31 cellular contexts compared by ENCODE assay signal in the genomic region with DNA sequence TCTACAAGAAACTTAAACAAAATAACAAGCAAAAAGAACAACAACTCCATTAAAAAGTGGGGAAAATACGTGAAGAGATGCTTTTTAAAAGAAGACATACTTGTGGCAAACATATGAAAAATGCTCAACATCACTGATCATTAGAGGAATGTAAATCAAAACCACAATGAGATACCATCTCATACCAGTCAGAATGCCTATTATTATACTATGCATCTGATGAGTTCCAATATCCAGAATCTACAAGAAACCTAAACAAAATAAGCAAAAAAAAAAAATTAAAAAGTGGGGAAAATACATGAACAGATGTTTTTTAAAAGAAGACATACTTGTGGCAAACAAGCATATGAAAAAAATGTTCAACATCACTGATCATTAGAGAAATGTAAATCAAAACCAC.
"Had no signal": no experiment of that assay in that cellular context is flagged by ENCODE, and none has a peak within 500 bp of the region (broad histone marks: within the 10 kb centered on the region; RNA-seq: fewer than 3 reads in every experiment).

No MANE protein-coding gene starts in this region.

- H3K9me3 ChIP-seq: body of pancreas, gastroesophageal sphincter, neutrophil, right lobe of liver, thoracic aorta had no signal

- ATAC-seq: activated CD8-positive, alpha-beta T cell treated with anti-CD3 and anti-CD28 coated beads for 36 hours; activated T-cell treated with anti-CD3 and anti-CD28 coated beads, Interleukin-2, amount 50 U/mL, for 4 hours; activated T-helper 17 cell treated with anti-CD3 and anti-CD28 coated beads, Interleukin-2, amount 50 U/mL, for 72 hours; body of pancreas; esophagus mucosa; gastroesophageal sphincter; left cardiac atrium; right lobe of liver; stimulated activated effector memory CD8-positive, alpha-beta T cell treated with anti-CD3 and anti-CD28 coated beads, Interleukin-12 subunit alpha, Interleukin-12 subunit beta, amount 100 ng/mL, for 72 hours; WTC11 had no signal

- H3K4me3 Mint-ChIP-seq: activated CD4-positive, alpha-beta T cell treated with anti-CD3 and anti-CD28 coated beads, Interleukin-2, amount 10 ng/mL, durations not matched to agents 7 days and 5 days; activated CD8-positive, alpha-beta T cell treated with anti-CD3 and anti-CD28 coated beads for 36 hours; activated T-cell treated with anti-CD3 and anti-CD28 coated beads, Interleukin-2, amount 50 U/mL, for 4 hours; activated T-helper 17 cell treated with anti-CD3 and anti-CD28 coated beads, Interleukin-2, amount 50 U/mL, for 72 hours; endodermal cell; mesothelial cell of epicardium; nephron progenitor cell; stimulated activated effector memory CD8-positive, alpha-beta T cell treated with anti-CD3 and anti-CD28 coated beads, Interleukin-12 subunit alpha, Interleukin-12 subunit beta, amount 100 ng/mL, for 72 hours; stimulated activated naive CD8-positive, alpha-beta T cell treated with anti-CD3 and anti-CD28 coated beads, Interleukin-15, Interleukin-2, amounts not matched to agents 100 ng/mL and 50 ng/mL, for 24 hours; WTC11 had no signal

- H3K36me3 ChIP-seq: cardiac muscle cell, gastroesophageal sphincter, neutrophil, right lobe of liver, thoracic aorta had no signal

- H3K9me3 Mint-ChIP-seq: activated CD8-positive, alpha-beta T cell treated with anti-CD3 and anti-CD28 coated beads for 36 hours; activated T-helper 17 cell treated with anti-CD3 and anti-CD28 coated beads, Interleukin-2, amount 50 U/mL, for 72 hours; stimulated activated effector memory CD8-positive, alpha-beta T cell treated with anti-CD3 and anti-CD28 coated beads, Interleukin-12 subunit alpha, Interleukin-12 subunit beta, amount 100 ng/mL, for 72 hours; stimulated activated naive CD8-positive, alpha-beta T cell treated with anti-CD3 and anti-CD28 coated beads, Interleukin-15, Interleukin-2, amounts not matched to agents 100 ng/mL and 50 ng/mL, for 24 hours had no signal

- H3K4me1 Mint-ChIP-seq: activated CD4-positive, alpha-beta T cell treated with anti-CD3 and anti-CD28 coated beads, Interleukin-2, amount 10 ng/mL, durations not matched to agents 7 days and 5 days; activated T-helper 17 cell treated with anti-CD3 and anti-CD28 coated beads, Interleukin-2, amount 50 U/mL, for 72 hours; mesothelial cell of epicardium; nephron progenitor cell; stimulated activated effector memory CD8-positive, alpha-beta T cell treated with anti-CD3 and anti-CD28 coated beads, Interleukin-12 subunit alpha, Interleukin-12 subunit beta, amount 100 ng/mL, for 72 hours had no signal

- H3K27ac ChIP-seq: body of pancreas, cardiac muscle cell, gastroesophageal sphincter, hepatocyte, neutrophil, right lobe of liver, thoracic aorta had no signal

- H3K27ac Mint-ChIP-seq: activated CD4-positive, alpha-beta T cell treated with anti-CD3 and anti-CD28 coated beads, Interleukin-2, amount 10 ng/mL, durations not matched to agents 7 days and 5 days; activated CD8-positive, alpha-beta T cell treated with anti-CD3 and anti-CD28 coated beads for 36 hours; activated T-helper 17 cell treated with anti-CD3 and anti-CD28 coated beads, Interleukin-2, amount 50 U/mL, for 72 hours; endodermal cell; mesothelial cell of epicardium; naive B cell; nephron progenitor cell; progenitor cell of endocrine pancreas; stimulated activated effector memory CD8-positive, alpha-beta T cell treated with anti-CD3 and anti-CD28 coated beads, Interleukin-12 subunit alpha, Interleukin-12 subunit beta, amount 100 ng/mL, for 72 hours; stimulated activated naive CD8-positive, alpha-beta T cell treated with anti-CD3 and anti-CD28 coated beads, Interleukin-15, Interleukin-2, amounts not matched to agents 100 ng/mL and 50 ng/mL, for 24 hours; WTC11 had no signal

- DNase-seq: activated CD4-positive, alpha-beta T cell treated with anti-CD3 and anti-CD28 coated beads for 1 hour; activated CD4-positive, alpha-beta T cell treated with anti-CD3 and anti-CD28 coated beads, Interleukin-2, amount 10 ng/mL, durations not matched to agents 7 days and 5 days; activated CD8-positive, alpha-beta T cell treated with anti-CD3 and anti-CD28 coated beads for 36 hours; activated gamma-delta T cell treated with Interleukin-2 at 50 U/mL for 16 hours; activated naive CD4-positive, alpha-beta T cell treated with anti-CD3 and anti-CD28 coated beads, Interleukin-2, amount 50 U/mL, for 16 hours; activated T-cell treated with anti-CD3 and anti-CD28 coated beads, Interleukin-2, amount 50 U/mL, for 4 hours; anterior cingulate cortex; body of pancreas; endodermal cell; left cardiac atrium; naive B cell; nephron progenitor cell; right lobe of liver; small intestine; stimulated activated CD4-positive, alpha-beta T cell treated with anti-CD3 and anti-CD28 coated beads, Interleukin-4, amount 100 ng/mL, for 24 hours; T-helper 2 cell; trophoblast cell had no signal

- H3K36me3 Mint-ChIP-seq: naive B cell; stimulated activated effector memory CD8-positive, alpha-beta T cell treated with anti-CD3 and anti-CD28 coated beads, Interleukin-12 subunit alpha, Interleukin-12 subunit beta, amount 100 ng/mL, for 72 hours had no signal

- H3K4me1 ChIP-seq: gastroesophageal sphincter had no signal

- FAIRE-seq: keratinocyte, urothelium cell line had no signal

- H3K27me3 ChIP-seq: body of pancreas, cardiac muscle cell, gastroesophageal sphincter, hepatocyte, neutrophil, right lobe of liver had no signal

- H3K4me3 ChIP-seq: body of pancreas, cardiac muscle cell, gastroesophageal sphincter, hepatocyte, right lobe of liver, thoracic aorta had no signal

- H3K4me2 ChIP-seq: hepatocyte had no signal

- H3K27me3 Mint-ChIP-seq: activated CD4-positive, alpha-beta T cell treated with anti-CD3 and anti-CD28 coated beads, Interleukin-2, amount 10 ng/mL, durations not matched to agents 7 days and 5 days; naive B cell; progenitor cell of endocrine pancreas had no signal
